In genomic region chr6:17281100-17281496, GRCh38 we compare ENCODE assay signal across 1 cellular context.
TF ChIP-seq lines count a peak whose summit lies in the region.

Gene RBM24 (plus strand): TSS chr6:17281361. CDS start chr6:17281582, 221 bp downstream.

TF ChIP-seq in WTC11, 78 proteins besides CTCF, POLR2A, EP300 and RAD21:
- TF ChIP-seq ZNF512 (CRISPR knock-in tag; IDR thresholded peaks at IDR 0.05; ENCODE audit: borderline replicate concordance) (no peak), TCF7 (CRISPR knock-in tag; IDR thresholded peaks at IDR 0.05; ENCODE audit: low read depth) (no peak), ETV6 (CRISPR knock-in tag; IDR thresholded peaks at IDR 0.05) (no peak), SOX15 (CRISPR knock-in tag; IDR thresholded peaks at IDR 0.05) (no peak), SMAD3 (CRISPR knock-in tag; IDR thresholded peaks at IDR 0.05; ENCODE audit: borderline replicate concordance) (no peak), ATF2 (CRISPR knock-in tag; IDR thresholded peaks at IDR 0.05; ENCODE audit: borderline replicate concordance, low read depth) (no peak), ESRRA (CRISPR knock-in tag; IDR thresholded peaks at IDR 0.05; ENCODE audit: borderline replicate concordance) (no peak), CREM (CRISPR knock-in tag; IDR thresholded peaks at IDR 0.05) (no peak), IRF1 (CRISPR knock-in tag; IDR thresholded peaks at IDR 0.05) (no peak), KAT7 (CRISPR knock-in tag; IDR thresholded peaks at IDR 0.05; ENCODE audit: borderline replicate concordance) (no peak), PREB (CRISPR knock-in tag; IDR thresholded peaks at IDR 0.05; ENCODE audit: borderline replicate concordance) (no peak), ZSCAN18 (CRISPR knock-in tag; IDR thresholded peaks at IDR 0.05) (no peak), ZNF219 (CRISPR knock-in tag; IDR thresholded peaks at IDR 0.05; ENCODE audit: borderline replicate concordance) (no peak), SMAD4 (CRISPR knock-in tag; IDR thresholded peaks at IDR 0.05) (no peak), ZNF138 (CRISPR knock-in tag; conservative IDR thresholded peaks at IDR 0.05) (no peak), AFF4 (CRISPR knock-in tag; IDR thresholded peaks at IDR 0.05; ENCODE audit: borderline replicate concordance) (no peak), ZNF232 (CRISPR knock-in tag; IDR thresholded peaks at IDR 0.05) (no peak), ELF4 (CRISPR knock-in tag; IDR thresholded peaks at IDR 0.05; ENCODE audit: low read depth) (no peak), FOXJ3 (CRISPR knock-in tag; IDR thresholded peaks at IDR 0.05; ENCODE audit: borderline replicate concordance) (no peak)
